17 cellular contexts compared by ENCODE assay signal in genomic region chr9:35191105-35191504, GRCh38. TPM values are rescaled to one million over a fixed set of nuclear protein-coding genes. Genes with fewer than 3 reads are reported as not detected.
DNase-seq lines count a peak whose midpoint lies in the region; TF ChIP-seq lines count a peak whose summit lies in the region.
"Had no signal": no experiment of that assay in that cellular context is flagged by ENCODE, and none has a peak within 500 bp of the region (broad histone marks: within the 10 kb centered on the region; RNA-seq: fewer than 3 reads in every experiment).

No MANE protein-coding gene starts in this region.

- peak overlapping the region; percentile 97 for H3K27ac ChIP-seq in OCI-LY3 (ENCODE audit: low read length)
- H3K27ac ChIP-seq in endodermal cell (ENCODE audit: low read depth, low read length), result no peak overlapping the region
- no peak overlapping the region for H3K27ac ChIP-seq in trophoblast cell (ENCODE audit: low read depth, low read length)
- H3K27ac ChIP-seq: 22Rv1; A549; BLaER1 treated with 17β-estradiol and CSF1 and Interleukin-3, amounts not matched to agents 10 nM and 100 nM; C4-2B had no signal

- no peak overlapping the region for H3K27ac Mint-ChIP-seq in endodermal cell
- H3K27ac Mint-ChIP-seq: B cell; CD4-positive, alpha-beta T cell; CD8-positive, alpha-beta T cell had no signal

- no peak overlapping the region for H3K14ac ChIP-seq in trophoblast cell (ENCODE audit: low read length)

- H4K20me1 ChIP-seq in OCI-LY3 (ENCODE audit: insufficient read depth, low read length), result no peaks in the 10 kb centered on the region
- H4K20me1 ChIP-seq: BLaER1 treated with 17β-estradiol and CSF1 and Interleukin-3, amounts not matched to agents 10 nM and 100 nM had no signal

- H2AFZ ChIP-seq in OCI-LY3 (ENCODE audit: low read depth, low read length) (no peak overlapping the region), trophoblast cell (ENCODE audit: insufficient read depth, low read length, poor library complexity) (no peak overlapping the region)

- H3K9ac ChIP-seq in OCI-LY3 (ENCODE audit: low read length) (no peak overlapping the region), endodermal cell (ENCODE audit: extremely low read depth, low read length, poor library complexity, severe bottlenecking) (no peak overlapping the region), trophoblast cell (ENCODE audit: low read length) (no peak overlapping the region)
- H3K9ac ChIP-seq: BLaER1 treated with 17β-estradiol and CSF1 and Interleukin-3, amounts not matched to agents 10 nM and 100 nM had no signal

- H3K9me3 Mint-ChIP-seq in endodermal cell, result peaks cover 90% of the 10 kb centered on the region

- H3K36me3 Mint-ChIP-seq in endodermal cell (ENCODE audit: low read depth), result peaks cover 69% of the 10 kb centered on the region
- H3K36me3 Mint-ChIP-seq: CD8-positive, alpha-beta T cell had no signal

- no peak overlapping the region for H3K4me3 ChIP-seq in OCI-LY3 (ENCODE audit: low read length)
- H3K4me3 ChIP-seq in endodermal cell (ENCODE audit: low read length), result peak overlapping the region; percentile 64
- H3K4me3 ChIP-seq in trophoblast cell (ENCODE audit: low read depth, low read length), result no peak overlapping the region
- H3K4me3 ChIP-seq: A549; BLaER1 treated with 17β-estradiol and CSF1 and Interleukin-3, amounts not matched to agents 10 nM and 100 nM had no signal

- H3K4me2 ChIP-seq in OCI-LY3 (ENCODE audit: low read length) (0 out of 2 replicates have a peak overlapping the region, but pooled peaks have one; percentile 5), trophoblast cell (ENCODE audit: low read length) (no peak overlapping the region)
- H3K4me2 ChIP-seq: A549; BLaER1 treated with 17β-estradiol and CSF1 and Interleukin-3, amounts not matched to agents 10 nM and 100 nM had no signal

- no peak overlapping the region for H2AK5ac ChIP-seq in trophoblast cell (ENCODE audit: low read length)

- H3K79me1 ChIP-seq in trophoblast cell (ENCODE audit: low read length), result no peaks in the 10 kb centered on the region

- TF ChIP-seq CTCF in OCI-LY3 (IDR thresholded peaks at IDR 0.05; ENCODE audit: low read depth, low read length), result no peak
- no peak for TF ChIP-seq CTCF in endodermal cell (conservative IDR thresholded peaks at IDR 0.05)

- H3K4me1 ChIP-seq in OCI-LY3 (ENCODE audit: low read length), result peaks cover 43% of the 10 kb centered on the region
- no peaks in the 10 kb centered on the region for H3K4me1 ChIP-seq in endodermal cell (ENCODE audit: control insufficient read depth, insufficient read depth, low read length)
- H3K4me1 ChIP-seq in trophoblast cell (ENCODE audit: control insufficient read depth in 1 of 2, insufficient read depth in 2 of 2, low read length in 2 of 2), result no peaks in the 10 kb centered on the region
- H3K4me1 ChIP-seq: A549; BLaER1 treated with 17β-estradiol and CSF1 and Interleukin-3, amounts not matched to agents 10 nM and 100 nM; Caco-2 had no signal

- H3K36me3 ChIP-seq in OCI-LY3 (replicated peaks; ENCODE audit: low read depth, low read length) (no peaks in the 10 kb centered on the region), endodermal cell (ENCODE audit: control insufficient read depth, insufficient read depth, low read length) (peaks cover 21% of the 10 kb centered on the region), trophoblast cell (ENCODE audit: control insufficient read depth in 1 of 2, insufficient read depth in 2 of 2, low read length in 2 of 2) (peaks cover 0 to 2% of the 10 kb centered on the region in 2 experiments)

- H3K79me2 ChIP-seq in OCI-LY3 (ENCODE audit: low read length) (no peaks in the 10 kb centered on the region), trophoblast cell (ENCODE audit: control insufficient read depth, insufficient read depth, low read length, poor library complexity) (no peaks in the 10 kb centered on the region)

- H4K91ac ChIP-seq in trophoblast cell (ENCODE audit: low read depth, low read length), result no peak overlapping the region

- H4K8ac ChIP-seq in trophoblast cell (ENCODE audit: low read depth, low read length), result no peak overlapping the region

- no peaks in the 10 kb centered on the region for H3K27me3 Mint-ChIP-seq in endodermal cell (ENCODE audit: insufficient read depth)
- H3K27me3 Mint-ChIP-seq: B cell; CD4-positive, alpha-beta T cell had no signal

- no peaks in the 10 kb centered on the region for H3K27me3 ChIP-seq in OCI-LY3 (ENCODE audit: low read depth, low read length)
- no peaks in the 10 kb centered on the region for H3K27me3 ChIP-seq in endodermal cell (ENCODE audit: control insufficient read depth, insufficient read depth, low read length, poor library complexity, severe bottlenecking)
- H3K27me3 ChIP-seq in trophoblast cell (ENCODE audit: insufficient read depth, low read length), result peaks cover 2% of the 10 kb centered on the region
- H3K27me3 ChIP-seq: BLaER1 treated with 17β-estradiol and CSF1 and Interleukin-3, amounts not matched to agents 10 nM and 100 nM had no signal

- H3K4me3 Mint-ChIP-seq in endodermal cell, result no peak overlapping the region
- H3K4me3 Mint-ChIP-seq: B cell; CD4-positive, alpha-beta T cell; CD8-positive, alpha-beta T cell had no signal

- H3K23ac ChIP-seq in trophoblast cell (ENCODE audit: low read length), result no peak overlapping the region

- no peak overlapping the region for H3K4ac ChIP-seq in trophoblast cell (ENCODE audit: low read depth, low read length)

- H2BK12ac ChIP-seq in trophoblast cell (ENCODE audit: low read length), result no peak overlapping the region

- H4K12ac ChIP-seq in trophoblast cell (ENCODE audit: low read depth, low read length), result no peak overlapping the region

- no peaks in the 10 kb centered on the region for H3K4me1 Mint-ChIP-seq in endodermal cell
- H3K4me1 Mint-ChIP-seq: B cell had no signal

- H3K18ac ChIP-seq in trophoblast cell (ENCODE audit: low read length), result no peak overlapping the region

- no peaks in the 10 kb centered on the region for H3K9me3 ChIP-seq in OCI-LY3 (ENCODE audit: insufficient read depth, low read length)
- H3K9me3 ChIP-seq in endodermal cell (ENCODE audit: control insufficient read depth, low read length), result peaks cover 88% of the 10 kb centered on the region
- peaks cover 8% of the 10 kb centered on the region for H3K9me3 ChIP-seq in trophoblast cell (ENCODE audit: insufficient read depth, low read depth, low read length)

- H2BK120ac ChIP-seq in trophoblast cell (ENCODE audit: insufficient read depth, low read length, poor library complexity), result no peak overlapping the region

- DNase-seq in endodermal cell, result no peak
- DNase-seq in trophoblast cell, result peak; percentile 22 to 61
- no peak for DNase-seq in activated naive CD4-positive, alpha-beta T cell treated with Interleukin-2 at 50 U/mL for 16 hours
- DNase-seq in HT-29 (ENCODE audit: low spot score), result no peak
- DNase-seq: AML-193; Caco-2; Calu3; CD4-positive, alpha-beta T cell; CD8-positive, alpha-beta T cell; DMS79 treated with DMSO at 0.1 percent for 48 hours; GF-D8 had no signal

- WGBS in endodermal cell (ENCODE audit: insufficient coverage in 1 of 2, insufficient read length in 1 of 2), 2 experiments, result 93 to 94% methylated on average over 2 of the region's 2 CpGs
- WGBS in trophoblast cell (ENCODE audit: extremely low coverage, insufficient coverage, insufficient read length), result no CpG with 5 or more reads among the region's 2 CpGs

- H2BK5ac ChIP-seq in trophoblast cell (ENCODE audit: low read depth, low read length, poor library complexity), result no peak overlapping the region

RNA-seq across cellular contexts. Expression of gene UNC13B, which starts 29.3 kb away (rescaled TPM):
- 10 to 100 TPM; 53.9 to 57.2 TPM for total RNA-seq in endodermal cell
- 35.5 TPM for polyA plus RNA-seq in endodermal cell (2013, experiment 1 of 2)
- 30.9 TPM for polyA plus RNA-seq in endodermal cell (2013, experiment 2 of 2)
- polyA plus RNA-seq in trophoblast cell (2013), result 8.3 and 8.7 TPM in 2 replicates
- total RNA-seq in HT-29 (2014; rRNA removed; shearing (Covaris generic)), result 11.8 and 13.3 TPM in 2 replicates

Comparison
In these comparisons a context has a peak if more than half of its experiments do, and no peak if none do; other contexts are left out.
1. DNase-seq: peak in trophoblast cell (2 of 2); none in endodermal cell (single experiment), activated naive CD4-positive, alpha-beta T cell treated with Interleukin-2 at 50 U/mL for 16 hours (single experiment) and HT-29 (single experiment).